In genomic region chr18:74140540-74140939, GRCh38 we compare ENCODE assay signal across 1 cellular context. TPM values are rescaled to one million over a fixed set of nuclear protein-coding genes. Genes with fewer than 3 reads are reported as not detected.
"Had no signal": no experiment of that assay in that cellular context is flagged by ENCODE, and none has a peak within 500 bp of the region (broad histone marks: within the 10 kb centered on the region; RNA-seq: fewer than 3 reads in every experiment).

No MANE protein-coding gene starts in this region.

RNA-seq across cellular contexts. Expression of gene FBXO15, which starts 7.1 kb away (rescaled TPM):
- total RNA-seq: lower leg skin had no signal
